ENCODE assay signal across 8 cellular contexts in the genomic region with DNA sequence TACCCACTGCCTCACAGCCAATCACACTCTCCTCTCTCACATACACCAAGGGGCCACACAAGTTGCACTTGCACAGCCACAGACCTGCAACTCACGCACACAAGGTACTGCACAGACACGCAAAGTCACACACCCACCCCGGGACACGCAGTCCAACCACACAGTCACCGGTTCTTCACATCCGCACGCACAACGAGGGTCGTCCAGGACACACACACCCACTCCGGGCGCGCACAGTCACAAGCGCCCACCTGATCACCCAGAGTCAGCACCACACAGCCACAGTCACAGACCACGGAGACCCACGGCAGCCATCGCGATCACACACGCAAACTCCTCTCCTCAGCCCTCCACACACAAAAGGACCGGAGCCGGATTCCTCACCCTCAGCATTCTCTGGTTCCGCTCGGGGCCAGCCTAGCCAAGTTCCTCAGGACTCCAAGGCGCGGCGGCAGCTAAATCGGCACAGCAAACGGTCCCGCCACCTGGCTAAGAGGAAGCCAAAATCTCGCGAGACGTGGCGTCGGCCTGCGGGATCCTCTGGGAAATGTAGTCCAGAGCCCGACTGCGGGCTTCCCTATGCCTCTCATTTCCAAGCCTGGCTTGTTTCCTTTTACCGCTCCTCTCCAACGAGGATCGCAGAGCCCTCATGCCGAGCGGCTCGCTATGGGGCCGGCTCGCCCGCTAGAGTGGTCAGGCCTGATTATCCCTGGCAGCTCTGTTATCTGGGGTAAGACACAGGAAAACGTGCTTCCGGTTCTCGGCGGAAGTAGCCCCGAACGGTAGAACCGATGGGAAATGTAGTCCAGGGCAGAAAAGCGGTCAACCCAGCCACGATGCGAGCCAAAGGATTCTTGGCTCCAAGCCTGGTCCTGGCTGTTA. TPM values are rescaled to one million over a fixed set of nuclear protein-coding genes. Genes with fewer than 3 reads are reported as not detected.
DNase-seq lines count a peak whose midpoint lies in the region; ATAC-seq and TF ChIP-seq lines count a peak whose summit lies in the region.

A gene (minus strand): TSS at position 467 of the 882 bp plus-strand sequence. CDS start 10,201 bp downstream, outside the sequence.

- intact Hi-C loops in esophagus squamous epithelium (cut with DNase I): no loop called here

- no peaks in the 10 kb centered on the region for H3K27me3 ChIP-seq in esophagus squamous epithelium

- H3K27ac ChIP-seq in esophagus squamous epithelium: peak within 1 kb of the TSS; percentile 77 to 90 (median 88)

- no peak for TF ChIP-seq CTCF in esophagus squamous epithelium (IDR thresholded peaks at IDR 0.05)

- H3K4me3 ChIP-seq in esophagus squamous epithelium: peak within 1 kb of the TSS; percentile 63 to 95 (median 70)

- peak in 1 of 4 donors; percentile 24 for TF ChIP-seq POLR2A in esophagus squamous epithelium (IDR thresholded peaks at IDR 0.05)

- ATAC-seq in GM21526 (IDR thresholded peaks at IDR 0.05; ENCODE audit: low FRiP score, unreplicated experiment): peak; percentile 83

- DNase-seq in DMS 273 (lab: John Stamatoyannopoulos, UW; ENCODE audit: unreplicated experiment): peak; percentile 98
- DNase-seq in HuH-7.5 (ENCODE audit: low spot score): peak; percentile 90
- peak; percentile 100 for DNase-seq in OCI-M2 (lab: John Stamatoyannopoulos, UW; ENCODE audit: unreplicated experiment)
- peak; percentile 96 for DNase-seq in activated T-cell treated with anti-CD3 and anti-CD28 coated beads, Interleukin-2, amount 50 U/mL, for 48 hours
- peak; percentile 75 for DNase-seq in esophagus squamous epithelium (lab: John Stamatoyannopoulos, UW)
- peak; percentile 96 for DNase-seq in myocyte (ENCODE audit: low read depth)
- peak; percentile 88 to 90 for DNase-seq in stimulated activated CD8-positive, alpha-beta memory T cell treated with anti-CD3 and anti-CD28 coated beads, Interleukin-7, amount 100 ng/mL, for 4 hours (ENCODE audit: low read depth in 2 of 2)

- WGBS in esophagus squamous epithelium, 2 donors: 0% methylated on average over 28 to 45 of the region's 55 CpGs

- H3K9me3 ChIP-seq in esophagus squamous epithelium: peaks cover 0 to 45% (median 12%) of the 10 kb centered on the region in 3 donors

- H3K4me1 ChIP-seq in esophagus squamous epithelium: peaks cover 4 to 22% (median 8%) of the 10 kb centered on the region in 3 donors

- H3K36me3 ChIP-seq in esophagus squamous epithelium: peaks cover 0 to under 1% (median 0%) of the 10 kb centered on the region in 3 donors

RNA-seq across cellular contexts. Expression of the gene that starts here (rescaled TPM):
- total RNA-seq in esophagus squamous epithelium (1 to 10 TPM in 2 of 4 donors, under 1 TPM in 2; 0.15 to 5.0 (median 0.90) TPM), myocyte (2.7 and 4.2 TPM in 2 replicates)
- polyA plus RNA-seq in myocyte (2012): 1.5 TPM

Comparison
In these comparisons a context has a peak if more than half of its experiments do, and no peak if none do; other contexts are left out.
1. Peak in every context shown above with its lines: DNase-seq, ATAC-seq, H3K4me3 ChIP-seq and H3K27ac ChIP-seq.